8 cellular contexts compared by ENCODE assay signal in the genomic region with DNA sequence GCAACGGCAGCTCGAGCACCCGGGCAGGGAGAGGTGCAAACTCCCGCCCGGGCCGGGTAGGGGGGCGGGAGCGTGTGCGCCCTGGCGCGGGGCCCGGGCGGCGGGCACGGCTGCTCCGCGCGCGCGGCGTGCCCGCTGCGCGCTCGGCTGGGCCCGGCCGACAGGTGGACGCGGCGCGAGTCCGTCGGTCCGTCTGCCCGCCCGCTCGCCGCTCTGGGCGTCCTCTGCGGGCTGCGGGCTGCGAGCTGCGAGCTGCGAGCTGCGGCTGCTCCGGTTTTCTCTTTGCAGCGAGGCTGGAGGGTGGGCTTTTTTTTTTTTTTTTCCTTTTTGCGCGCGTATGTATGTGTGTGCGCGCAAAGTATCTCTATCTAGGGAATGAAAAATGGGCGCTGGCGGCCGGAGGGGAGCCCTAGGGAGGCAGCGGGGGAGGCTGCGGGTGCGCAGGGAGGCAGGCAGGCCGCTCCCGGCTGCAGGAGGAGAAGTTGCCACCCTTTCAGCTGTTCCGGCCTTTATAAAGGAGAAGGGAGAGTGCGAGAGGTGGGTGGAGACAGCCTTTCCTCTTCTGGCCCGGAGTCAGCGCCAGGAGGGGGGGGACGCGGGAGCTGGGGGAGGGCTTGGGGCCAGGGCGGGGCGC. TPM values are rescaled to one million over a fixed set of nuclear protein-coding genes. Genes with fewer than 3 reads are reported as not detected.
DNase-seq lines count a peak whose midpoint lies in the region; ATAC-seq and TF ChIP-seq lines count a peak whose summit lies in the region.

Gene PDGFB (minus strand): TSS at position 487 of the 634 bp plus-strand sequence. CDS start 1,019 bp downstream, outside the sequence.

- no peak within 1 kb of the TSS for H3K27ac ChIP-seq in WERI-Rb-1

- CTCF ChIA-PET in activated CD4-positive, alpha-beta T cell treated with anti-CD3 and anti-CD28 coated beads, Interleukin-2, amount 10 ng/mL, durations not matched to agents 7 days and 5 days (lab: Charles Lee), result no interaction called here

- no peak for TF ChIP-seq CTCF in WERI-Rb-1 (IDR thresholded peaks at IDR 0.05; ENCODE audit: low read depth, low read length)

- H3K4me3 Mint-ChIP-seq in activated CD4-positive, alpha-beta T cell treated with anti-CD3 and anti-CD28 coated beads, Interleukin-2, amount 10 ng/mL, durations not matched to agents 7 days and 5 days, result peak within 1 kb of the TSS; percentile 19

- ATAC-seq in GM19324 (IDR thresholded peaks at IDR 0.05; ENCODE audit: low FRiP score, unreplicated experiment) (no peak), HG03097 (IDR thresholded peaks at IDR 0.05; ENCODE audit: low FRiP score, unreplicated experiment) (no peak)

- H3K36me3 Mint-ChIP-seq in activated CD4-positive, alpha-beta T cell treated with anti-CD3 and anti-CD28 coated beads, Interleukin-2, amount 10 ng/mL, durations not matched to agents 7 days and 5 days (ENCODE audit: low read depth), result no peaks in the 10 kb centered on the region

- H3K27me3 ChIP-seq in WERI-Rb-1 (ENCODE audit: insufficient read depth, low read depth, severe bottlenecking) (peaks cover 27% of the 10 kb centered on the region), neuron (ENCODE audit: insufficient read depth, low read length) (peaks cover 39% of the 10 kb centered on the region)

- no peak within 1 kb of the TSS for H2AFZ ChIP-seq in neuron (ENCODE audit: low read depth, low read length)

- H3K4me1 ChIP-seq in neuron (ENCODE audit: insufficient read depth, low read length), result peaks cover 44% of the 10 kb centered on the region

- H3K27me3 Mint-ChIP-seq in activated CD4-positive, alpha-beta T cell treated with anti-CD3 and anti-CD28 coated beads, Interleukin-2, amount 10 ng/mL, durations not matched to agents 7 days and 5 days, result peaks cover 64% of the 10 kb centered on the region

- peaks cover 35% of the 10 kb centered on the region for H3K4me1 Mint-ChIP-seq in activated CD4-positive, alpha-beta T cell treated with anti-CD3 and anti-CD28 coated beads, Interleukin-2, amount 10 ng/mL, durations not matched to agents 7 days and 5 days

- no peaks in the 10 kb centered on the region for H3K9me3 ChIP-seq in WERI-Rb-1 (ENCODE audit: severe bottlenecking)
- H3K9me3 ChIP-seq in neuron (ENCODE audit: low read length), result no peaks in the 10 kb centered on the region

- no peaks in the 10 kb centered on the region for H3K9me3 Mint-ChIP-seq in activated CD4-positive, alpha-beta T cell treated with anti-CD3 and anti-CD28 coated beads, Interleukin-2, amount 10 ng/mL, durations not matched to agents 7 days and 5 days

- DNase-seq in activated CD4-positive, alpha-beta T cell treated with anti-CD3 and anti-CD28 coated beads, Interleukin-2, amount 10 ng/mL, durations not matched to agents 7 days and 5 days, result no peak
- no peak for DNase-seq in activated CD4-positive, alpha-beta T cell treated with anti-CD3 and anti-CD28 coated beads for 4 hours
- DNase-seq in WERI-Rb-1 (no peak), globus pallidus (ENCODE audit: low spot score) (peak; percentile 38), NCI-H1930 (lab: John Stamatoyannopoulos, UW) (no peak)

- POLR2A ChIA-PET in activated CD4-positive, alpha-beta T cell treated with anti-CD3 and anti-CD28 coated beads, Interleukin-2, amount 10 ng/mL, durations not matched to agents 7 days and 5 days (lab: Charles Lee), result no interaction called here

- H3K36me3 ChIP-seq in WERI-Rb-1 (no peaks in the 10 kb centered on the region), neuron (ENCODE audit: insufficient read depth, low read length) (no peaks in the 10 kb centered on the region)

- peak within 1 kb of the TSS; percentile 52 for H3K4me3 ChIP-seq in WERI-Rb-1 (ENCODE audit: low read depth, low read length)
- H3K4me3 ChIP-seq in neuron (ENCODE audit: low read length), result peak within 1 kb of the TSS; percentile 50

- no peak within 1 kb of the TSS for H3K27ac Mint-ChIP-seq in activated CD4-positive, alpha-beta T cell treated with anti-CD3 and anti-CD28 coated beads, Interleukin-2, amount 10 ng/mL, durations not matched to agents 7 days and 5 days

RNA-seq across cellular contexts. Expression of gene PDGFB, which starts in this region (rescaled TPM):
- total RNA-seq in activated CD4-positive, alpha-beta T cell treated with anti-CD3 and anti-CD28 coated beads, Interleukin-2, amount 10 ng/mL, durations not matched to agents 7 days and 5 days, result 1 to 10 TPM in 1 of 2 experiments, under 1 TPM in 1; 0.89 to 1.1 TPM
